In the genomic region with DNA sequence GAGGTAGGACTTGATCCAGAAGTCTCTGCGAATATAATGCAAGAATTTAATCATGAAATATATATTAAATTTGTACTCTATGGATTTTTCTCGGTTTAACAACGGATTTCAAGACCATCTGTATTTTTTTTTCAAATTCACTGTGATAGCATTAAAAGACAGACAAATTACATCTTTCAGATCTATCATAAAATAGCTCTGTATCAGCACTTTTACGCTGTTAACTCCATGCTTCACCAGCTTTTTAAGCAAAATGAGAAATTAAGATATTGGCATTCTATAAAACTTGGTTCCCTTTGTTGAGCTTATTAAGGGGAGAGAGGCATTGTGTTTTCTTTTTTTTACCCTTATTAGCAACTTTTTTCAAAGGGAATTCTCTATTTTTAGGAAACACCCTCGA, we compare ENCODE assay signal across 8 cellular contexts.
"Had no signal": no experiment of that assay in that cellular context is flagged by ENCODE, and none has a peak within 500 bp of the region (broad histone marks: within the 10 kb centered on the region; RNA-seq: fewer than 3 reads in every experiment).

No MANE protein-coding gene starts in this region.

- H3K4me3 ChIP-seq: GM12878 had no signal

- ATAC-seq: GM12878 had no signal

- DNase-seq: GDM1, GF-D8 had no signal

- FAIRE-seq: G401.6, GM12878, GM12891, GM12892, GM18507, GM19239 had no signal
